9 cellular contexts compared by ENCODE assay signal in genomic region chr7:131039836-131040235, GRCh38.
A peak's percentile ranks its signal among the peaks of the same experiment; 100 is the strongest.
DNase-seq lines count a peak whose midpoint lies in the region; ATAC-seq and TF ChIP-seq lines count a peak whose summit lies in the region.
"Had no signal": no experiment of that assay in that cellular context is flagged by ENCODE, and none has a peak within 500 bp of the region (broad histone marks: within the 10 kb centered on the region; RNA-seq: fewer than 3 reads in every experiment).

No MANE protein-coding gene starts in this region.

- peaks cover 45% of the 10 kb centered on the region for H3K79me2 ChIP-seq in mammary epithelial cell (ENCODE audit: insufficient read depth, low read length)

- peaks cover 0 to 9% (median 0%) of the 10 kb centered on the region in 9 donors for H3K36me3 ChIP-seq in heart left ventricle
- H3K36me3 ChIP-seq in mammary epithelial cell (ENCODE audit: insufficient read depth, low read length), result no peaks in the 10 kb centered on the region
- no peaks in the 10 kb centered on the region for H3K36me3 ChIP-seq in muscle layer of duodenum (ENCODE audit: control insufficient read depth in 1 of 2, insufficient read depth in 2 of 2, low read length in 2 of 2)
- no peaks in the 10 kb centered on the region for H3K36me3 ChIP-seq in upper lobe of right lung
- H3K36me3 ChIP-seq: MG63 had no signal

- H3K27me3 ChIP-seq in heart left ventricle, result no peaks in the 10 kb centered on the region
- H3K27me3 ChIP-seq in mammary epithelial cell (ENCODE audit: insufficient read depth, low read length), result no peaks in the 10 kb centered on the region
- H3K27me3 ChIP-seq in muscle layer of duodenum (ENCODE audit: low read depth, low read length), result no peaks in the 10 kb centered on the region
- no peaks in the 10 kb centered on the region for H3K27me3 ChIP-seq in upper lobe of right lung
- H3K27me3 ChIP-seq: MG63 had no signal

- DNase-seq in heart left ventricle (no peak), Right ventricle myocardium superior (no peak), mammary epithelial cell (no peak), upper lobe of right lung (no peak), SHP77 treated with DMSO at 0.1 percent for 48 hours (lab: John Stamatoyannopoulos, UW) (no peak), DMS53 treated with DMSO at 0.1 percent for 48 hours (lab: John Stamatoyannopoulos, UW; ENCODE audit: unreplicated experiment) (no peak)

- TF ChIP-seq CTCF in heart left ventricle (IDR thresholded peaks at IDR 0.05) (no peak), mammary epithelial cell (conservative IDR thresholded peaks at IDR 0.05 in 1 of 2, IDR thresholded peaks at IDR 0.05 in 1 of 2; ENCODE audit: extremely low read depth in 1 of 2, insufficient read depth in 1 of 2, low read depth in 1 of 2, low read length in 2 of 2) (no peak), upper lobe of right lung (IDR thresholded peaks at IDR 0.05) (no peak)

- dilution Hi-C loops in mammary epithelial cell (cut with HindIII; ENCODE audit: low sequenced_read_pairs), result no loop called here

- peak overlapping the region in 2 of 12 donors; percentile 0 to 1 for H3K4me3 ChIP-seq in heart left ventricle
- no peak overlapping the region for H3K4me3 ChIP-seq in mammary epithelial cell (replicated peaks in 1 of 3; ENCODE audit: insufficient read depth in 1 of 3, low read depth in 2 of 3, low read length in 3 of 3)
- H3K4me3 ChIP-seq in muscle layer of duodenum (ENCODE audit: low read depth in 1 of 2, low read length in 2 of 2), result no peak overlapping the region
- no peak overlapping the region for H3K4me3 ChIP-seq in upper lobe of right lung
- H3K4me3 ChIP-seq: MG63 had no signal

- peak overlapping the region; percentile 44 for H3K9ac ChIP-seq in mammary epithelial cell (ENCODE audit: insufficient read depth, low read length)

- no peaks in the 10 kb centered on the region for H3K9me3 ChIP-seq in heart left ventricle
- no peaks in the 10 kb centered on the region for H3K9me3 ChIP-seq in mammary epithelial cell (replicated peaks; ENCODE audit: insufficient read depth, low read length)
- H3K9me3 ChIP-seq in muscle layer of duodenum (ENCODE audit: control insufficient read depth in 1 of 2, low read length in 2 of 2), result no peaks in the 10 kb centered on the region
- H3K9me3 ChIP-seq in upper lobe of right lung, result no peaks in the 10 kb centered on the region
- H3K9me3 ChIP-seq: MG63 had no signal

- 53 to 82% (median 57%) methylated on average over 3 of the region's 3 CpGs for WGBS in heart left ventricle, 4 donors
- 52% methylated on average over 3 of the region's 3 CpGs for WGBS in mammary epithelial cell (ENCODE audit: low coverage, missing lambda C conversion rate)

- BruUV-seq in mammary epithelial cell (replicated peaks; lab: Mats Ljungman, UMichigan), result no TSS peak

- intact Hi-C loops in heart left ventricle (cut with DNase I) (loop anchor here (2.0 to 10.0 kb wide), 7 partner anchors 38 to 145 kb away; no protein-coding TSS in a partner anchor), Right ventricle myocardium superior (cut with DNase I) (loop anchor here (5.0 kb wide), 1 partner anchor 143 kb away; no protein-coding TSS in a partner anchor), mammary epithelial cell (cut with micrococcal nuclease) (loop anchor here (1.0 to 2.0 kb wide), 6 partner anchors 33 to 225 kb away; no protein-coding TSS in a partner anchor), upper lobe of right lung (cut with DNase I) (no loop called here)

- H3K4me2 ChIP-seq in mammary epithelial cell (ENCODE audit: insufficient read depth, low read depth, low read length), result peak overlapping the region; percentile 65

- CTCF ChIA-PET in mammary epithelial cell (lab: Charles Lee; ENCODE audit: low non-redundant PET), result interaction anchor here (0.5 to 1.0 kb wide), 5 partner anchors 14 to 143 kb away, joined by 3 to 8 read pairs (median 3); no protein-coding TSS in a partner anchor

- H4K20me1 ChIP-seq in mammary epithelial cell (ENCODE audit: insufficient read depth, low read length), result no peaks in the 10 kb centered on the region

- peak in 2 of 4 donors; percentile 41 to 52 for ATAC-seq in heart left ventricle
- no peak for ATAC-seq in Right ventricle myocardium superior (ENCODE audit: poor library complexity)
- ATAC-seq in upper lobe of right lung, result no peak
- ATAC-seq in GM18498 (IDR thresholded peaks at IDR 0.05; ENCODE audit: unreplicated experiment), result no peak

- H2AFZ ChIP-seq in mammary epithelial cell (ENCODE audit: low read depth, low read length), result no peak overlapping the region

- H3K4me1 ChIP-seq in heart left ventricle (peaks cover 8 to 60% (median 38%) of the 10 kb centered on the region in 12 donors), mammary epithelial cell (ENCODE audit: insufficient read depth, low read length) (peaks cover 8% of the 10 kb centered on the region), muscle layer of duodenum (ENCODE audit: control insufficient read depth in 1 of 2, insufficient read depth in 2 of 2, low read length in 2 of 2) (peaks cover 8 to 25% of the 10 kb centered on the region in 2 donors), upper lobe of right lung (peaks cover 26% of the 10 kb centered on the region)

- H3K27ac ChIP-seq in heart left ventricle (peak overlapping the region in 11 of 12 donors; percentile 6 to 72 (median 49)), mammary epithelial cell (ENCODE audit: insufficient read depth, low read depth, low read length) (peak overlapping the region; percentile 63), muscle layer of duodenum (ENCODE audit: low read length) (peak overlapping the region; percentile 69), upper lobe of right lung (peak overlapping the region; percentile 52)

- no peak for TF ChIP-seq POLR2A in heart left ventricle (IDR thresholded peaks at IDR 0.05)

- in situ Hi-C loops in mammary epithelial cell (cut with MboI; ENCODE audit: low sequenced_read_pairs in 2 of 2), result loop anchor here in 1 of 2 donors (10.0 kb wide), 1 partner anchor 145 kb away; no protein-coding TSS in a partner anchor
